In the genomic region with DNA sequence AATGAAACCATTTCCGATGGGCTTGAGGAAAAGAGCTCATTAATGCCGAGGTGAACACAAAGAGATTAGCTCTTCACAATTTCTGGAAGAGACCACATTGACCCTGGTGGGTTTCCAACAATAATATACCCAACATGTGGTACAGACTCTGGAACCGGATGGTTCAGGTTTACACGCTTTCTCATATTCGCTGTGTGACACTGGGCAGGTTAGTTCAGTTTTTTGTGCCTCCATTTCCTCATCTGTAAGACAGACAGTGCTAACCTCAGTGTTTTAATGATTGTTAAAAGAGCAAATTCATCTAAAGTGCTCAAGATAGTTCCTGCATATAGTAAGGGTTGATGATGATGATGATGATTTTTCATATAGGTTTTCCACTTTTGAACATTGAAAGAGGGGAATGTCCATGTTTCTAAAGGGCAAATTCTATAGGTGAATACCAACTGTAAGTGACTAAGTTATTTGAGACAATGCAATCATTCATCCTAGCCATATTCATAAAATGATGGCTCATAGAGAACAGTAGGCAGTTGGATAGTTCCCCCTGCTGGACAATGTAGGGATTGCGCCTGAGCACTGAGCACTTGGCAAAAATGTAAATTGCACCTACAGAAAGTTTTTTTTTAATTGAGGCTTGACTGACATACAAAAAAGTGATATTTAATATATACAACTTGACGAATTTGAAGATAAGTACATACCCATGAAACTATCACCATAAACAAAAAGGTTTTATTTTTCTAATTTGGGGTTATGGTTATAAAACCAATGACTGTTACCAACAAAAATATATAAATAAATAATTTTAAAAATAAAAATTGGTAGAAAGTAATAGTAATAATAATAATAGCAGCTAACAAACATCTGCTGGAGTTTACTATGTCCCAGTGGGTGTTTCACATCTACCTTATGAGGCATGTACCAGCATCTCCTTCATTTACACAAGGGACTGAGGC, we compare ENCODE assay signal across 1 cellular context.
TF ChIP-seq lines count a peak whose summit lies in the region.

No MANE protein-coding gene starts in this region.

TF ChIP-seq in HEK293, 187 proteins besides CTCF, POLR2A, EP300 and RAD21 (continued from another document and continues in another):
- TF ChIP-seq, protein P1, sequence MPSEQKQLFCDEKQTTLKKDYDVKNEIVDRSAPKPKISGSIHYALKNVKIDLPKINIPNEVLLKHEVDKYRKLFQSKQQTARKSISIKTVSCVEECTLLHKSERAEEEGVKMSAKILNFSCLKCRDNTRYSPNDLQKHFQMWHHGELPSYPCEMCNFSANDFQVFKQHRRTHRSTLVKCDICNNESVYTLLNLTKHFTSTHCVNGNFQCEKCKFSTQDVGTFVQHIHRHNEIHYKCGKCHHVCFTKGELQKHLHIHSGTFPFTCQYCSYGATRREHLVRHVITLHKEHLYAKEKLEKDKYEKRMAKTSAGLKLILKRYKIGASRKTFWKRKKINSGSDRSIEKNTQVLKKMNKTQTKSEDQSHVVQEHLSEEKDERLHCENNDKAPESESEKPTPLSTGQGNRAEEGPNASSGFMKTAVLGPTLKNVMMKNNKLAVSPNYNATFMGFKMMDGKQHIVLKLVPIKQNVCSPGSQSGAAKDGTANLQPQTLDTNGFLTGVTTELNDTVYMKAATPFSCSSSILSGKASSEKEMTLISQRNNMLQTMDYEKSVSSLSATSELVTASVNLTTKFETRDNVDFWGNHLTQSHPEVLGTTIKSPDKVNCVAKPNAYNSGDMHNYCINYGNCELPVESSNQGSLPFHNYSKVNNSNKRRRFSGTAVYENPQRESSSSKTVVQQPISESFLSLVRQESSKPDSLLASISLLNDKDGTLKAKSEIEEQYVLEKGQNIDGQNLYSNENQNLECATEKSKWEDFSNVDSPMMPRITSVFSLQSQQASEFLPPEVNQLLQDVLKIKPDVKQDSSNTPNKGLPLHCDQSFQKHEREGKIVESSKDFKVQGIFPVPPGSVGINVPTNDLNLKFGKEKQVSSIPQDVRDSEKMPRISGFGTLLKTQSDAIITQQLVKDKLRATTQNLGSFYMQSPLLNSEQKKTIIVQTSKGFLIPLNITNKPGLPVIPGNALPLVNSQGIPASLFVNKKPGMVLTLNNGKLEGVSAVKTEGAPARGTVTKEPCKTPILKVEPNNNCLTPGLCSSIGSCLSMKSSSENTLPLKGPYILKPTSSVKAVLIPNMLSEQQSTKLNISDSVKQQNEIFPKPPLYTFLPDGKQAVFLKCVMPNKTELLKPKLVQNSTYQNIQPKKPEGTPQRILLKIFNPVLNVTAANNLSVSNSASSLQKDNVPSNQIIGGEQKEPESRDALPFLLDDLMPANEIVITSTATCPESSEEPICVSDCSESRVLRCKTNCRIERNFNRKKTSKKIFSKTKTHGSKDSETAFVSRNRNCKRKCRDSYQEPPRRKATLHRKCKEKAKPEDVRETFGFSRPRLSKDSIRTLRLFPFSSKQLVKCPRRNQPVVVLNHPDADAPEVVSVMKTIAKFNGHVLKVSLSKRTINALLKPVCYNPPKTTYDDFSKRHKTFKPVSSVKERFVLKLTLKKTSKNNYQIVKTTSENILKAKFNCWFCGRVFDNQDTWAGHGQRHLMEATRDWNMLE (tag by site-specific recombination; conservative IDR thresholded peaks at IDR 0.05; ENCODE audit: low read depth) = 0 out of 2 replicates have a peak, but pooled peaks have one; percentile 12
- TF ChIP-seq ZNF792 (tag by site-specific recombination; IDR thresholded peaks at IDR 0.05) (no peak), ZBTB17 (tag by site-specific recombination; IDR thresholded peaks at IDR 0.05) (peak; percentile 58), ZNF830 (tag by site-specific recombination; IDR thresholded peaks at IDR 0.05; ENCODE audit: low read depth) (no peak), OVOL3 (tag by site-specific recombination; IDR thresholded peaks at IDR 0.05) (no peak), ZNF274 (IDR thresholded peaks at IDR 0.05; ENCODE audit: low read length) (no peak), ZNF274 (tag by site-specific recombination; IDR thresholded peaks at IDR 0.05; ENCODE audit: borderline replicate concordance) (no peak), ZNF155 (tag by site-specific recombination; IDR thresholded peaks at IDR 0.05) (no peak), ZNF768 (tag by site-specific recombination; IDR thresholded peaks at IDR 0.05) (no peak), ZNF561 (tag by site-specific recombination; IDR thresholded peaks at IDR 0.05; ENCODE audit: borderline replicate concordance) (no peak), BCL11B (tag by site-specific recombination; IDR thresholded peaks at IDR 0.05; ENCODE audit: low read depth) (no peak), ZEB2 (tag by site-specific recombination; IDR thresholded peaks at IDR 0.05) (peak; percentile 75; the same call in 1 of the 2 replicates), ZNF223 (tag by site-specific recombination; IDR thresholded peaks at IDR 0.05) (no peak), ZNF24 (tag by site-specific recombination; IDR thresholded peaks at IDR 0.05) (peak; percentile 47; the same call in 1 of the 2 replicates), ZNF654 (tag by site-specific recombination; IDR thresholded peaks at IDR 0.05; ENCODE audit: low read depth) (peak; percentile 95), HOXA7 (CRISPR knock-in tag; IDR thresholded peaks at IDR 0.05; ENCODE audit: borderline replicate concordance) (no peak), SETDB1 (IDR thresholded peaks at IDR 0.05; ENCODE audit: insufficient read length, low read length) (no peak), ZNF670 (tag by site-specific recombination; IDR thresholded peaks at IDR 0.05; ENCODE audit: low read depth) (no peak), TCF7L2 (IDR thresholded peaks at IDR 0.05; ENCODE audit: borderline replicate concordance, low read depth, low read length) (no peak), ZNF785 (tag by site-specific recombination; IDR thresholded peaks at IDR 0.05) (no peak), ZNF133 (tag by site-specific recombination; IDR thresholded peaks at IDR 0.05) (no peak), FEZF1 (tag by site-specific recombination; IDR thresholded peaks at IDR 0.05) (peak; percentile 56; the same call in 1 of the 2 replicates)
- TF ChIP-seq, protein P2, sequence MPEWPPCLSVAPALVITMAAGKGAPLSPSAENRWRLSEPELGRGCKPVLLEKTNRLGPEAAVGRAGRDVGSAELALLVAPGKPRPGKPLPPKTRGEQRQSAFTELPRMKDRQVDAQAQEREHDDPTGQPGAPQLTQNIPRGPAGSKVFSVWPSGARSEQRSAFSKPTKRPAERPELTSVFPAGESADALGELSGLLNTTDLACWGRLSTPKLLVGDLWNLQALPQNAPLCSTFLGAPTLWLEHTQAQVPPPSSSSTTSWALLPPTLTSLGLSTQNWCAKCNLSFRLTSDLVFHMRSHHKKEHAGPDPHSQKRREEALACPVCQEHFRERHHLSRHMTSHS (tag by site-specific recombination; IDR thresholded peaks at IDR 0.05) = no peak
- TF ChIP-seq, protein P3, sequence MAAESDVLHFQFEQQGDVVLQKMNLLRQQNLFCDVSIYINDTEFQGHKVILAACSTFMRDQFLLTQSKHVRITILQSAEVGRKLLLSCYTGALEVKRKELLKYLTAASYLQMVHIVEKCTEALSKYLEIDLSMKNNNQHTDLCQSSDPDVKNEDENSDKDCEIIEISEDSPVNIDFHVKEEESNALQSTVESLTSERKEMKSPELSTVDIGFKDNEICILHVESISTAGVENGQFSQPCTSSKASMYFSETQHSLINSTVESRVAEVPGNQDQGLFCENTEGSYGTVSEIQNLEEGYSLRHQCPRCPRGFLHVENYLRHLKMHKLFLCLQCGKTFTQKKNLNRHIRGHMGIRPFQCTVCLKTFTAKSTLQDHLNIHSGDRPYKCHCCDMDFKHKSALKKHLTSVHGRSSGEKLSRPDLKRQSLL (tag by site-specific recombination; IDR thresholded peaks at IDR 0.05) = no peak
- TF ChIP-seq, protein P4, sequence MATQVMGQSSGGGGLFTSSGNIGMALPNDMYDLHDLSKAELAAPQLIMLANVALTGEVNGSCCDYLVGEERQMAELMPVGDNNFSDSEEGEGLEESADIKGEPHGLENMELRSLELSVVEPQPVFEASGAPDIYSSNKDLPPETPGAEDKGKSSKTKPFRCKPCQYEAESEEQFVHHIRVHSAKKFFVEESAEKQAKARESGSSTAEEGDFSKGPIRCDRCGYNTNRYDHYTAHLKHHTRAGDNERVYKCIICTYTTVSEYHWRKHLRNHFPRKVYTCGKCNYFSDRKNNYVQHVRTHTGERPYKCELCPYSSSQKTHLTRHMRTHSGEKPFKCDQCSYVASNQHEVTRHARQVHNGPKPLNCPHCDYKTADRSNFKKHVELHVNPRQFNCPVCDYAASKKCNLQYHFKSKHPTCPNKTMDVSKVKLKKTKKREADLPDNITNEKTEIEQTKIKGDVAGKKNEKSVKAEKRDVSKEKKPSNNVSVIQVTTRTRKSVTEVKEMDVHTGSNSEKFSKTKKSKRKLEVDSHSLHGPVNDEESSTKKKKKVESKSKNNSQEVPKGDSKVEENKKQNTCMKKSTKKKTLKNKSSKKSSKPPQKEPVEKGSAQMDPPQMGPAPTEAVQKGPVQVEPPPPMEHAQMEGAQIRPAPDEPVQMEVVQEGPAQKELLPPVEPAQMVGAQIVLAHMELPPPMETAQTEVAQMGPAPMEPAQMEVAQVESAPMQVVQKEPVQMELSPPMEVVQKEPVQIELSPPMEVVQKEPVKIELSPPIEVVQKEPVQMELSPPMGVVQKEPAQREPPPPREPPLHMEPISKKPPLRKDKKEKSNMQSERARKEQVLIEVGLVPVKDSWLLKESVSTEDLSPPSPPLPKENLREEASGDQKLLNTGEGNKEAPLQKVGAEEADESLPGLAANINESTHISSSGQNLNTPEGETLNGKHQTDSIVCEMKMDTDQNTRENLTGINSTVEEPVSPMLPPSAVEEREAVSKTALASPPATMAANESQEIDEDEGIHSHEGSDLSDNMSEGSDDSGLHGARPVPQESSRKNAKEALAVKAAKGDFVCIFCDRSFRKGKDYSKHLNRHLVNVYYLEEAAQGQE (tag by site-specific recombination; IDR thresholded peaks at IDR 0.05) = no peak
- TF ChIP-seq, protein P5, sequence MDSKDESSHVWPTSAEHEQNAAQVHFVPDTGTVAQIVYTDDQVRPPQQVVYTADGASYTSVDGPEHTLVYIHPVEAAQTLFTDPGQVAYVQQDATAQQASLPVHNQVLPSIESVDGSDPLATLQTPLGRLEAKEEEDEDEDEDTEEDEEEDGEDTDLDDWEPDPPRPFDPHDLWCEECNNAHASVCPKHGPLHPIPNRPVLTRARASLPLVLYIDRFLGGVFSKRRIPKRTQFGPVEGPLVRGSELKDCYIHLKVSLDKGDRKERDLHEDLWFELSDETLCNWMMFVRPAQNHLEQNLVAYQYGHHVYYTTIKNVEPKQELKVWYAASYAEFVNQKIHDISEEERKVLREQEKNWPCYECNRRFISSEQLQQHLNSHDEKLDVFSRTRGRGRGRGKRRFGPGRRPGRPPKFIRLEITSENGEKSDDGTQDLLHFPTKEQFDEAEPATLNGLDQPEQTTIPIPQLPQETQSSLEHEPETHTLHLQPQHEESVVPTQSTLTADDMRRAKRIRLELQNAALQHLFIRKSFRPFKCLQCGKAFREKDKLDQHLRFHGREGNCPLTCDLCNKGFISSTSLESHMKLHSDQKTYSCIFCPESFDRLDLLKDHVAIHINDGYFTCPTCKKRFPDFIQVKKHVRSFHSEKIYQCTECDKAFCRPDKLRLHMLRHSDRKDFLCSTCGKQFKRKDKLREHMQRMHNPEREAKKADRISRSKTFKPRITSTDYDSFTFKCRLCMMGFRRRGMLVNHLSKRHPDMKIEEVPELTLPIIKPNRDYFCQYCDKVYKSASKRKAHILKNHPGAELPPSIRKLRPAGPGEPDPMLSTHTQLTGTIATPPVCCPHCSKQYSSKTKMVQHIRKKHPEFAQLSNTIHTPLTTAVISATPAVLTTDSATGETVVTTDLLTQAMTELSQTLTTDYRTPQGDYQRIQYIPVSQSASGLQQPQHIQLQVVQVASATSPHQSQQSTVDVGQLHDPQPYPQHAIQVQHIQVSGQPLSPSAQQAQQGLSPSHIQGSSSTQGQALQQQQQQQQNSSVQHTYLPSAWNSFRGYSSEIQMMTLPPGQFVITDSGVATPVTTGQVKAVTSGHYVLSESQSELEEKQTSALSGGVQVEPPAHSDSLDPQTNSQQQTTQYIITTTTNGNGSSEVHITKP (tag by site-specific recombination; IDR thresholded peaks at IDR 0.05) = peak; percentile 91
- TF ChIP-seq, protein P6, sequence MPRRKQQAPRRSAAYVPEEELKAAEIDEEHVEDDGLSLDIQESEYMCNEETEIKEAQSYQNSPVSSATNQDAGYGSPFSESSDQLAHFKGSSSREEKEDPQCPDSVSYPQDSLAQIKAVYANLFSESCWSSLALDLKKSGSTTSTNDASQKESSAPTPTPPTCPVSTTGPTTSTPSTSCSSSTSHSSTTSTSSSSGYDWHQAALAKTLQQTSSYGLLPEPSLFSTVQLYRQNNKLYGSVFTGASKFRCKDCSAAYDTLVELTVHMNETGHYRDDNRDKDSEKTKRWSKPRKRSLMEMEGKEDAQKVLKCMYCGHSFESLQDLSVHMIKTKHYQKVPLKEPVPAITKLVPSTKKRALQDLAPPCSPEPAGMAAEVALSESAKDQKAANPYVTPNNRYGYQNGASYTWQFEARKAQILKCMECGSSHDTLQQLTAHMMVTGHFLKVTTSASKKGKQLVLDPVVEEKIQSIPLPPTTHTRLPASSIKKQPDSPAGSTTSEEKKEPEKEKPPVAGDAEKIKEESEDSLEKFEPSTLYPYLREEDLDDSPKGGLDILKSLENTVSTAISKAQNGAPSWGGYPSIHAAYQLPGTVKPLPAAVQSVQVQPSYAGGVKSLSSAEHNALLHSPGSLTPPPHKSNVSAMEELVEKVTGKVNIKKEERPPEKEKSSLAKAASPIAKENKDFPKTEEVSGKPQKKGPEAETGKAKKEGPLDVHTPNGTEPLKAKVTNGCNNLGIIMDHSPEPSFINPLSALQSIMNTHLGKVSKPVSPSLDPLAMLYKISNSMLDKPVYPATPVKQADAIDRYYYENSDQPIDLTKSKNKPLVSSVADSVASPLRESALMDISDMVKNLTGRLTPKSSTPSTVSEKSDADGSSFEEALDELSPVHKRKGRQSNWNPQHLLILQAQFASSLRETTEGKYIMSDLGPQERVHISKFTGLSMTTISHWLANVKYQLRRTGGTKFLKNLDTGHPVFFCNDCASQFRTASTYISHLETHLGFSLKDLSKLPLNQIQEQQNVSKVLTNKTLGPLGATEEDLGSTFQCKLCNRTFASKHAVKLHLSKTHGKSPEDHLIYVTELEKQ (tag by site-specific recombination; IDR thresholded peaks at IDR 0.05; ENCODE audit: borderline replicate concordance) = no peak
- TF ChIP-seq, protein P7, sequence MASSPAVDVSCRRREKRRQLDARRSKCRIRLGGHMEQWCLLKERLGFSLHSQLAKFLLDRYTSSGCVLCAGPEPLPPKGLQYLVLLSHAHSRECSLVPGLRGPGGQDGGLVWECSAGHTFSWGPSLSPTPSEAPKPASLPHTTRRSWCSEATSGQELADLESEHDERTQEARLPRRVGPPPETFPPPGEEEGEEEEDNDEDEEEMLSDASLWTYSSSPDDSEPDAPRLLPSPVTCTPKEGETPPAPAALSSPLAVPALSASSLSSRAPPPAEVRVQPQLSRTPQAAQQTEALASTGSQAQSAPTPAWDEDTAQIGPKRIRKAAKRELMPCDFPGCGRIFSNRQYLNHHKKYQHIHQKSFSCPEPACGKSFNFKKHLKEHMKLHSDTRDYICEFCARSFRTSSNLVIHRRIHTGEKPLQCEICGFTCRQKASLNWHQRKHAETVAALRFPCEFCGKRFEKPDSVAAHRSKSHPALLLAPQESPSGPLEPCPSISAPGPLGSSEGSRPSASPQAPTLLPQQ (tag by site-specific recombination; IDR thresholded peaks at IDR 0.05) = 0 out of 2 replicates have a peak, but pooled peaks have one; percentile 30
